ENCODE assay signal across 8 cellular contexts in the genomic region with DNA sequence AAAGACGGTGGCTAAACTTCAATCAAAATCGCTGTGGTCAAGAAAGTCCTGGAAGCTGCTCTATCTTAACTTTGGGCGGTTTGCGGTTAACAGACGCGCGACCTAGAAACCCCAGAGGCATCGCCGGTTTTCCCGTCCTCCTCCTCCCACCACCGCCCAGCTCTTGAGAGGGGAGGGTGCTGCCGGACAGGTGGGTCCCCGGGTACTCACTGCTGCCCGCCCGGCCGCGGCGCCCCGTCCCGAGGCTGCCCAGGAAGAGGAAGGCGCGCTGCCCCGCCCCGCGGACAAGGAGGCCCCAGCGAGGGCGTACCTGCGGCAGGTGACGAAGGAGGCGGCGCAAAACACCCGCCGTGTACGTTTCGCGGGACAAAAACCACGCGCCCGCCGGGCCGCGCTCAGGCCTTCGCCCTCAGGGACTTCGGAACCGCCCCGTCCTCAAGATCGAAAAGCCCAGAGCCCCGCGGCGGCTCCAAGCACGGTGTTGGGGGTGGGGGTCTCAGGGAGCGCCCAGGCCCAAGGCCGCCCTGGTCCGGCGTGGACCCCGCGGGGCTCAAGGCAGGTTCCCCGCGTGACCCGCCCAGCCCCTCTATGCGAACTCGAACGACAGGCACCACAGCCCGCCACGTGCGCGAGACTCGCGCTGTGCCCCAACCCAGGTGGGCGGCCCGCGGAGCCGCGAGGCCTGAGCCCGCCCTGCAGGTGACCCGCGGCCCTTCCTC. TPM values are rescaled to one million over a fixed set of nuclear protein-coding genes. Genes with fewer than 3 reads are reported as not detected.
DNase-seq lines count a peak whose midpoint lies in the region; ATAC-seq and TF ChIP-seq lines count a peak whose summit lies in the region.

TSS of gene SH3YL1 (minus strand) at position 259 of the 719 bp plus-strand sequence. CDS start at position 211, 48 bp downstream.

- H3K27ac Mint-ChIP-seq in osteocyte (ENCODE audit: unreplicated experiment), result peak within 1 kb of the TSS; percentile 95

- no peaks in the 10 kb centered on the region for H3K27me3 ChIP-seq in OCI-LY3 (ENCODE audit: low read depth, low read length)
- no peaks in the 10 kb centered on the region for H3K27me3 ChIP-seq in vagina

- H2AFZ ChIP-seq in OCI-LY3 (ENCODE audit: low read depth, low read length), result peak within 1 kb of the TSS; percentile 43; the same call in 1 of the 2 replicates

- no peak for TF ChIP-seq CTCF in GM10266 (IDR thresholded peaks at IDR 0.05; ENCODE audit: control insufficient read depth, insufficient read depth, low read depth, missing control alignments)
- TF ChIP-seq CTCF in OCI-LY3 (IDR thresholded peaks at IDR 0.05; ENCODE audit: low read depth, low read length), result no peak
- TF ChIP-seq CTCF in osteocyte (IDR thresholded peaks at IDR 0.05), result no peak
- no peak for TF ChIP-seq CTCF in vagina (IDR thresholded peaks at IDR 0.05)

- H3K27me3 Mint-ChIP-seq in osteocyte (ENCODE audit: unreplicated experiment), result no peaks in the 10 kb centered on the region

- H3K4me2 ChIP-seq in OCI-LY3 (ENCODE audit: low read length), result peak within 1 kb of the TSS; percentile 72

- no peak for TF ChIP-seq POLR2A in vagina (IDR thresholded peaks at IDR 0.05)

- peaks cover 29% of the 10 kb centered on the region for H3K4me1 Mint-ChIP-seq in osteocyte (ENCODE audit: unreplicated experiment)

- peak within 1 kb of the TSS; percentile 41 for H3K27ac ChIP-seq in OCI-LY3 (ENCODE audit: low read length)
- H3K27ac ChIP-seq in vagina, result peak within 1 kb of the TSS; percentile 85

- H3K36me3 Mint-ChIP-seq in osteocyte (ENCODE audit: unreplicated experiment), result peaks cover 25% of the 10 kb centered on the region

- ATAC-seq in HG02759 (IDR thresholded peaks at IDR 0.05; ENCODE audit: unreplicated experiment), result peak; percentile 33

- H3K9me3 ChIP-seq in OCI-LY3 (ENCODE audit: insufficient read depth, low read length) (no peaks in the 10 kb centered on the region), vagina (no peaks in the 10 kb centered on the region)

- H3K4me3 ChIP-seq in OCI-LY3 (ENCODE audit: low read length) (peak within 1 kb of the TSS; percentile 99), vagina (peak within 1 kb of the TSS; percentile 88 to 89)

- peak within 1 kb of the TSS; percentile 88 for H3K4me3 Mint-ChIP-seq in osteocyte (ENCODE audit: unreplicated experiment)

- DNase-seq in GM10266 (ENCODE audit: extremely low spot score) (peak; percentile 60), activated gamma-delta T cell treated with Interleukin-2 at 50 U/mL for 16 hours (peak; percentile 42), glomerular endothelial cell (ENCODE audit: extremely low read depth, low read depth, low spot score) (no peak), osteocyte (ENCODE audit: extremely low spot score, unreplicated experiment) (no peak), vagina (ENCODE audit: extremely low spot score in 2 of 2) (no peak), HuH-7.5 (ENCODE audit: low spot score) (no peak)

- peaks cover 2% of the 10 kb centered on the region for H3K9me3 Mint-ChIP-seq in osteocyte (ENCODE audit: unreplicated experiment)

- H3K36me3 ChIP-seq in OCI-LY3 (replicated peaks; ENCODE audit: low read depth, low read length) (peaks cover 21% of the 10 kb centered on the region), vagina (peaks cover 0 to under 1% of the 10 kb centered on the region in 2 donors)

- H3K9ac ChIP-seq in OCI-LY3 (ENCODE audit: low read length), result peak within 1 kb of the TSS; percentile 96

- peaks cover 30% of the 10 kb centered on the region for H4K20me1 ChIP-seq in OCI-LY3 (ENCODE audit: insufficient read depth, low read length)

- peaks cover 48% of the 10 kb centered on the region for H3K79me2 ChIP-seq in OCI-LY3 (ENCODE audit: low read length)

- intact Hi-C loops in vagina (cut with DNase I), result no loop called here

- H3K4me1 ChIP-seq in OCI-LY3 (ENCODE audit: low read length), result peaks cover 29% of the 10 kb centered on the region
- H3K4me1 ChIP-seq in vagina, result peaks cover 51% of the 10 kb centered on the region

RNA-seq across cellular contexts. Expression of gene SH3YL1, which starts in this region (rescaled TPM):
- total RNA-seq in glomerular endothelial cell, result 14.6 and 22.5 TPM in 2 replicates
- total RNA-seq in osteocyte, result 50.2 and 55.5 TPM in 2 replicates
- 32.9 TPM for total RNA-seq in vagina

Comparison
In these comparisons a context has a peak if more than half of its experiments do, and no peak if none do; other contexts are left out.
1. DNase-seq: peak in GM10266 (single experiment) and activated gamma-delta T cell treated with Interleukin-2 at 50 U/mL for 16 hours (single experiment); none in glomerular endothelial cell (single experiment), osteocyte (single experiment), vagina (0 of 2) and HuH-7.5 (single experiment).